Comparison of ENCODE assay signal across 23 cellular contexts in the genomic region with DNA sequence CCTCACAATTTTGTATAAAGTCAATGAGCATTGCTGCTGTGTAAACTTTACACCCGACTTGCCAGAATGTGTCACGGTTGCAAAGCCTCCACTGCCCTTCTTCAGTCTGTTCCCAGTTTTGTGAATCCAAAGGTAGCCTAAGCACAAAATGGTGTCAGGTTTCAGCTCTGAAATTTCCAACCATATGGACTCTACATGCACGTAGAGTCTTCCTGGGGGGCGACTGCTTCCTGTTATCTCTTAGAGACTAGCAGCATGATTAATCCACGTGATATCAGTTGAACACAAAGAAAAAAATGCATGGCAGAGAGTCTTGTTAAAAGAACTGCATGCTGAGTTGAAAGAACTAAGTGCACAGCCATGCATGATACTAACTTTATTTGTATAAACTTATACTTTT.
DNase-seq lines count a peak whose midpoint lies in the region; ATAC-seq and TF ChIP-seq lines count a peak whose summit lies in the region.
"Had no signal": no experiment of that assay in that cellular context is flagged by ENCODE, and none has a peak within 500 bp of the region (broad histone marks: within the 10 kb centered on the region; RNA-seq: fewer than 3 reads in every experiment).

No MANE protein-coding gene starts in this region.

- H4K20me1 ChIP-seq in IMR-90 (ENCODE audit: insufficient read depth, low read length), result no peaks in the 10 kb centered on the region

- ATAC-seq in IMR-90 (ENCODE audit: low read depth) (no peak), GM18519 (IDR thresholded peaks at IDR 0.05; ENCODE audit: low FRiP score, unreplicated experiment) (no peak)
- ATAC-seq: activated CD8-positive, alpha-beta T cell treated with anti-CD3 and anti-CD28 coated beads, Interleukin-2, amount 10 ng/mL, durations not matched to agents 7 days and 5 days; activated T-cell treated with anti-CD3 and anti-CD28 coated beads, Interleukin-2, amount 50 U/mL, for 72 hours; CD8-positive, alpha-beta T cell; K562; left lung had no signal

- H3K79me1 ChIP-seq in IMR-90 (ENCODE audit: low read depth in 1 of 2, low read length in 2 of 2), result no peaks in the 10 kb centered on the region

- H3K9me3 Mint-ChIP-seq in CD14-positive monocyte, result peaks cover 2 to 14% (median 8%) of the 10 kb centered on the region in 7 donors

- dilution Hi-C loops in IMR-90 (cut with HindIII; ENCODE audit: low sequenced_read_pairs, unreplicated experiment), result no loop called here

- H3K36me3 Mint-ChIP-seq in CD14-positive monocyte, result no peaks in the 10 kb centered on the region
- H3K36me3 Mint-ChIP-seq: brain had no signal

- H3K4ac ChIP-seq in IMR-90 (ENCODE audit: low read depth, low read length), result no peak overlapping the region

- H3K27ac Mint-ChIP-seq in CD14-positive monocyte, result no peak overlapping the region
- H3K27ac Mint-ChIP-seq: activated CD8-positive, alpha-beta T cell treated with anti-CD3 and anti-CD28 coated beads, Interleukin-2, amount 10 ng/mL, durations not matched to agents 7 days and 5 days; activated T-cell treated with anti-CD3 and anti-CD28 coated beads, Interleukin-2, amount 50 U/mL, for 72 hours; brain; CD8-positive, alpha-beta T cell had no signal

- TF ChIP-seq POLR2A in IMR-90 (IDR thresholded peaks at IDR 0.05; ENCODE audit: low read depth, low read length), result no peak

- H3K4me1 ChIP-seq in A673 (ENCODE audit: insufficient read depth, low read length, poor library complexity, severe bottlenecking) (peaks cover 24% of the 10 kb centered on the region), IMR-90 (ENCODE audit: control insufficient read depth, insufficient read depth, low read length) (no peaks in the 10 kb centered on the region)
- H3K4me1 ChIP-seq: left lung, tibial nerve had no signal

- H3K27ac ChIP-seq in A673 (ENCODE audit: low read depth, low read length, poor library complexity, severe bottlenecking) (peak overlapping the region; percentile 35), IMR-90 (ENCODE audit: insufficient read depth, low read length) (no peak overlapping the region), brain microvascular endothelial cell (no peak overlapping the region)
- H3K27ac ChIP-seq: epithelial cell of prostate, left lung, tibial nerve had no signal

- H4K8ac ChIP-seq in IMR-90 (ENCODE audit: low read depth in 2 of 2, low read length in 2 of 2), result no peak overlapping the region

- H3K4me1 Mint-ChIP-seq in CD14-positive monocyte, result no peaks in the 10 kb centered on the region
- H3K4me1 Mint-ChIP-seq: brain had no signal

- no peak overlapping the region for H3K14ac ChIP-seq in IMR-90 (replicated peaks; ENCODE audit: low read depth, low read length)

- no peak overlapping the region for H3K4me2 ChIP-seq in IMR-90 (ENCODE audit: low read depth, low read length)

- H3K56ac ChIP-seq in IMR-90 (ENCODE audit: extremely low read depth, insufficient read depth, low read length), result no peak overlapping the region

- no peak overlapping the region for H2BK15ac ChIP-seq in IMR-90 (ENCODE audit: low read depth, low read length)

- BruUV-seq in A673 (replicated peaks; lab: Mats Ljungman, UMichigan), result no TSS peak
- BruUV-seq in IMR-90 (replicated peaks; lab: Mats Ljungman, UMichigan), result no TSS peak

- H3K36me3 ChIP-seq in A673 (ENCODE audit: insufficient read depth, low read length, poor library complexity, severe bottlenecking) (no peaks in the 10 kb centered on the region), IMR-90 (ENCODE audit: control insufficient read depth, insufficient read depth, low read length) (no peaks in the 10 kb centered on the region), brain microvascular endothelial cell (replicated peaks) (no peaks in the 10 kb centered on the region)
- H3K36me3 ChIP-seq: left lung, tibial nerve had no signal

- in situ Hi-C loops in IMR-90 (cut with MboI; ENCODE audit: low sequenced_read_pairs) (no loop called here), brain microvascular endothelial cell (cut with HindIII; ENCODE audit: low pct_ligation_motif_present, low sequenced_read_pairs) (no loop called here)

- no peak overlapping the region for H2BK120ac ChIP-seq in IMR-90 (ENCODE audit: low read depth, low read length)

- H3K9me3 ChIP-seq in A673 (ENCODE audit: low read depth, low read length, poor library complexity, severe bottlenecking) (no peaks in the 10 kb centered on the region), IMR-90 (ENCODE audit: control insufficient read depth, insufficient read depth, low read length) (peaks cover 2% of the 10 kb centered on the region; the same call in 1 of the 2 replicates)
- H3K9me3 ChIP-seq: left lung, tibial nerve had no signal

- CTCF ChIA-PET in A673 (lab: Charles Lee), result no interaction called here
- CTCF ChIA-PET in IMR-90 (lab: Yijun Ruan, JAX), result no interaction called here

- POLR2A ChIA-PET in A673 (lab: Charles Lee; ENCODE audit: low non-redundant PET) (no interaction called here), IMR-90 (lab: Charles Lee; ENCODE audit: unreplicated experiment) (no interaction called here)

- no peak for TF ChIP-seq CTCF in A673 (conservative IDR thresholded peaks at IDR 0.05; ENCODE audit: low read depth, low read length)
- no peak for TF ChIP-seq CTCF in IMR-90 (conservative IDR thresholded peaks at IDR 0.05; ENCODE audit: low read depth, low read length)
- no peak for TF ChIP-seq CTCF in brain microvascular endothelial cell (IDR thresholded peaks at IDR 0.05; ENCODE audit: low read depth, low read length, missing control alignments)
- TF ChIP-seq CTCF in CD14-positive monocyte (IDR thresholded peaks at IDR 0.05), result no peak

- H3K4me3 Mint-ChIP-seq in CD14-positive monocyte, result no peak overlapping the region
- H3K4me3 Mint-ChIP-seq: activated CD8-positive, alpha-beta T cell treated with anti-CD3 and anti-CD28 coated beads, Interleukin-2, amount 10 ng/mL, durations not matched to agents 7 days and 5 days; activated naive CD8-positive, alpha-beta T cell; activated T-cell treated with anti-CD3 and anti-CD28 coated beads, Interleukin-2, amount 50 U/mL, for 72 hours; brain; CD8-positive, alpha-beta T cell had no signal

- TF ChIP-seq RAD21 in IMR-90 (IDR thresholded peaks at IDR 0.05; ENCODE audit: low read length), result no peak

- H3K4me3 ChIP-seq in A673 (ENCODE audit: low read depth, low read length, poor library complexity, severe bottlenecking), result no peak overlapping the region
- H3K4me3 ChIP-seq in IMR-90 (ENCODE audit: insufficient read depth, low read depth, low read length), result no peak overlapping the region
- no peak overlapping the region for H3K4me3 ChIP-seq in brain microvascular endothelial cell (ENCODE audit: low read depth, low read length)
- H3K4me3 ChIP-seq: K562, left lung, tibial nerve had no signal

- H3K27me3 ChIP-seq in A673 (replicated peaks; ENCODE audit: insufficient read depth, low read depth, low read length, poor library complexity) (no peaks in the 10 kb centered on the region), IMR-90 (ENCODE audit: control insufficient read depth, insufficient read depth, low read length) (no peaks in the 10 kb centered on the region), brain microvascular endothelial cell (replicated peaks) (no peaks in the 10 kb centered on the region)
- H3K27me3 ChIP-seq: left lung, tibial nerve had no signal

- H2BK20ac ChIP-seq in IMR-90 (ENCODE audit: low read depth, low read length), result no peak overlapping the region

- peaks cover 0 to 3% (median 0%) of the 10 kb centered on the region in 3 donors for H3K27me3 Mint-ChIP-seq in CD14-positive monocyte (ENCODE audit: low read depth in 3 of 3)
- H3K27me3 Mint-ChIP-seq: activated naive CD8-positive, alpha-beta T cell; brain had no signal

- intact Hi-C loops in A673 (cut with micrococcal nuclease; ENCODE audit: unreplicated experiment) (loop anchor here (10.0 kb wide), 1 partner anchor 58 kb away; no protein-coding TSS in a partner anchor), IMR-90 (cut with micrococcal nuclease) (no loop called here), CD14-positive monocyte (cut with micrococcal nuclease) (no loop called here)

- H3K9ac ChIP-seq in IMR-90 (ENCODE audit: low read depth, low read length), result no peak overlapping the region

- no peak overlapping the region for H3K18ac ChIP-seq in IMR-90 (ENCODE audit: low read depth, low read length)

- WGBS in IMR-90 (ENCODE audit: extremely low coverage in 2 of 2, insufficient read length in 1 of 2), 2 experiments, result 0% methylated on average over 1 of the region's 5 CpGs; no CpG with 5 or more reads in 1 of the 2 experiments

- H2BK5ac ChIP-seq in IMR-90 (ENCODE audit: low read depth, low read length, poor library complexity, severe bottlenecking), result no peak overlapping the region

- H2AK9ac ChIP-seq in IMR-90 (replicated peaks; ENCODE audit: low read depth, low read length, poor library complexity), result no peak overlapping the region

- peak; percentile 86 for DNase-seq in A673 (ENCODE audit: low spot score)
- peak; percentile 52 for DNase-seq in IMR-90
- DNase-seq in NCI-H748 (lab: John Stamatoyannopoulos, UW; ENCODE audit: unreplicated experiment), result peak; percentile 93
- peak; percentile 22 for DNase-seq in brain microvascular endothelial cell
- DNase-seq in DMS79 (lab: John Stamatoyannopoulos, UW), result no peak
- DNase-seq in NCI-H1417 treated with DMSO at 0.1 percent for 48 hours (lab: John Stamatoyannopoulos, UW), result no peak
- no peak for DNase-seq in CD14-positive monocyte (ENCODE audit: low spot score)
- DNase-seq: activated CD4-positive, CD25-positive, alpha-beta regulatory T cell; activated CD8-positive, alpha-beta T cell treated with anti-CD3 and anti-CD28 coated beads, Interleukin-2, amount 10 ng/mL, durations not matched to agents 7 days and 5 days; activated T-cell treated with anti-CD3 and anti-CD28 coated beads, Interleukin-2, amount 50 U/mL, for 72 hours; CD8-positive, alpha-beta T cell; H7; left lung; NCI-H2081 treated with DMSO at 0.1 percent for 48 hours; nucleus accumbens; retina; stimulated activated naive CD4-positive, alpha-beta T cell treated with Interleukin-2 at 50 U/mL for 16 hours had no signal

- H2AK5ac ChIP-seq in IMR-90 (ENCODE audit: low read depth, low read length), result no peak overlapping the region

- no peak overlapping the region for H2AFZ ChIP-seq in IMR-90 (replicated peaks; ENCODE audit: low read length, poor library complexity)

- H3K23ac ChIP-seq in IMR-90 (ENCODE audit: low read depth, low read length), result no peak overlapping the region

- no peak overlapping the region for H4K91ac ChIP-seq in IMR-90 (ENCODE audit: insufficient read depth, low read depth, low read length)

- no peak overlapping the region for H4K5ac ChIP-seq in IMR-90 (ENCODE audit: low read depth, low read length)

- H3K9me1 ChIP-seq in IMR-90 (ENCODE audit: insufficient read depth, low read length), result no peaks in the 10 kb centered on the region

TF ChIP-seq in IMR-90, 13 proteins besides CTCF, POLR2A, EP300 and RAD21 (continues in another document):
- TF ChIP-seq RCOR1 (IDR thresholded peaks at IDR 0.05; ENCODE audit: insufficient replicate concordance, low read length), result no peak
- TF ChIP-seq MAFK (IDR thresholded peaks at IDR 0.05; ENCODE audit: low read depth, low read length), result no peak

Comparison
In these comparisons a context has a peak if more than half of its experiments do, and no peak if none do; other contexts are left out.
1. DNase-seq: peak in A673 (single experiment), IMR-90 (single experiment), NCI-H748 (single experiment) and brain microvascular endothelial cell (single experiment); none in DMS79 (single experiment), NCI-H1417 treated with DMSO at 0.1 percent for 48 hours (single experiment) and CD14-positive monocyte (single experiment).